ENCODE assay signal across 18 cellular contexts in genomic region chr17:37312137-37312923, GRCh38.
"Had no signal": no experiment of that assay in that cellular context is flagged by ENCODE, and none has a peak within 500 bp of the region (broad histone marks: within the 10 kb centered on the region; RNA-seq: fewer than 3 reads in every experiment).

No MANE protein-coding gene starts in this region.

- H3K4me1 Mint-ChIP-seq: activated CD4-positive, alpha-beta T cell treated with anti-CD3 and anti-CD28 coated beads, Interleukin-2, amount 10 ng/mL, durations not matched to agents 7 days and 5 days; activated naive CD4-positive, alpha-beta T cell treated with anti-CD3 and anti-CD28 coated beads, Interleukin-2, amount 10 ng/mL, durations not matched to agents 7 days and 5 days; brain; central memory CD8-positive, alpha-beta T cell; immature natural killer cell had no signal

- H3K36me3 Mint-ChIP-seq: immature natural killer cell had no signal

- H3K27me3 ChIP-seq: neutrophil, right atrium auricular region, tibial nerve had no signal

- DNase-seq: activated CD4-positive, alpha-beta T cell treated with anti-CD3 and anti-CD28 coated beads, Interleukin-2, amount 10 ng/mL, durations not matched to agents 7 days and 5 days; activated CD4-positive, CD25-positive, alpha-beta regulatory T cell; activated CD8-positive, alpha-beta memory T cell treated with anti-CD3 and anti-CD28 coated beads for 24 hours; activated naive CD4-positive, alpha-beta T cell treated with anti-CD3 and anti-CD28 coated beads, Interleukin-2, amount 10 ng/mL, durations not matched to agents 7 days and 5 days; activated T-cell treated with anti-CD3 and anti-CD28 coated beads for 4 hours; amniotic stem cell; effector memory CD8-positive, alpha-beta T cell; immature natural killer cell; lower lobe of right lung; naive B cell; T-helper 2 cell had no signal

- H3K27ac ChIP-seq: lower lobe of right lung, neutrophil, right atrium auricular region, tibial nerve had no signal

- H3K4me1 ChIP-seq: lower lobe of right lung, right atrium auricular region, tibial nerve had no signal

- H3K27me3 Mint-ChIP-seq: activated CD4-positive, alpha-beta T cell treated with anti-CD3 and anti-CD28 coated beads, Interleukin-2, amount 10 ng/mL, durations not matched to agents 7 days and 5 days; activated naive CD4-positive, alpha-beta T cell treated with anti-CD3 and anti-CD28 coated beads, Interleukin-2, amount 10 ng/mL, durations not matched to agents 7 days and 5 days; brain; central memory CD8-positive, alpha-beta T cell; effector memory CD8-positive, alpha-beta T cell; naive B cell had no signal

- H3K27ac Mint-ChIP-seq: activated CD4-positive, alpha-beta T cell treated with anti-CD3 and anti-CD28 coated beads, Interleukin-2, amount 10 ng/mL, durations not matched to agents 7 days and 5 days; activated naive CD4-positive, alpha-beta T cell treated with anti-CD3 and anti-CD28 coated beads, Interleukin-2, amount 10 ng/mL, durations not matched to agents 7 days and 5 days; brain; naive B cell; stimulated activated effector memory CD8-positive, alpha-beta T cell treated with anti-CD3 and anti-CD28 coated beads, Interleukin-12 subunit alpha, Interleukin-12 subunit beta, amount 100 ng/mL, for 72 hours had no signal

- H3K9me3 Mint-ChIP-seq: activated CD4-positive, alpha-beta T cell treated with anti-CD3 and anti-CD28 coated beads, Interleukin-2, amount 10 ng/mL, durations not matched to agents 7 days and 5 days; activated naive CD4-positive, alpha-beta T cell treated with anti-CD3 and anti-CD28 coated beads, Interleukin-2, amount 10 ng/mL, durations not matched to agents 7 days and 5 days; activated T-helper 2 cell treated with anti-CD3 and anti-CD28 coated beads, Interferon-gamma antibody, Interleukin-2, Interleukin-4, amounts not matched to agents 10 μg/mL and 5 μg/mL and 100 μg/mL, durations not matched to agents 14 hours and 24 hours and 36 hours; brain; central memory CD8-positive, alpha-beta T cell; effector memory CD8-positive, alpha-beta T cell; immature natural killer cell; stimulated activated effector memory CD8-positive, alpha-beta T cell treated with anti-CD3 and anti-CD28 coated beads, Interleukin-12 subunit alpha, Interleukin-12 subunit beta, amount 100 ng/mL, for 72 hours had no signal

- H3K9me3 ChIP-seq: lower lobe of right lung, neutrophil, right atrium auricular region, tibial nerve had no signal

- H3K36me3 ChIP-seq: lower lobe of right lung, neutrophil, right atrium auricular region, tibial nerve had no signal

- H3K4me3 ChIP-seq: lower lobe of right lung, right atrium auricular region, tibial nerve had no signal

- H3K4me3 Mint-ChIP-seq: activated CD4-positive, alpha-beta T cell treated with anti-CD3 and anti-CD28 coated beads, Interleukin-2, amount 10 ng/mL, durations not matched to agents 7 days and 5 days; activated naive CD4-positive, alpha-beta T cell treated with anti-CD3 and anti-CD28 coated beads, Interleukin-2, amount 10 ng/mL, durations not matched to agents 7 days and 5 days; brain; central memory CD8-positive, alpha-beta T cell; effector memory CD8-positive, alpha-beta T cell; immature natural killer cell; naive B cell; stimulated activated effector memory CD8-positive, alpha-beta T cell treated with anti-CD3 and anti-CD28 coated beads, Interleukin-12 subunit alpha, Interleukin-12 subunit beta, amount 100 ng/mL, for 72 hours had no signal

- ATAC-seq: effector memory CD8-positive, alpha-beta T cell; lower lobe of right lung; stimulated activated effector memory CD8-positive, alpha-beta T cell treated with anti-CD3 and anti-CD28 coated beads, Interleukin-12 subunit alpha, Interleukin-12 subunit beta, amount 100 ng/mL, for 72 hours had no signal
